23 cellular contexts compared by ENCODE assay signal in genomic region chr2:144437636-144438035, GRCh38.
DNase-seq lines count a peak whose midpoint lies in the region; ATAC-seq, FAIRE-seq and TF ChIP-seq lines count a peak whose summit lies in the region.
"Had no signal": no experiment of that assay in that cellular context is flagged by ENCODE, and none has a peak within 500 bp of the region (broad histone marks: within the 10 kb centered on the region; RNA-seq: fewer than 3 reads in every experiment).

No MANE protein-coding gene starts in this region.

- H3K27me3 Mint-ChIP-seq in effector memory CD8-positive, alpha-beta T cell = no peaks in the 10 kb centered on the region
- H3K27me3 Mint-ChIP-seq: activated T-helper 17 cell treated with anti-CD3 and anti-CD28 coated beads, Interleukin-2, amount 50 U/mL, for 72 hours; B cell; IgD-negative memory B cell had no signal

- no peak for TF ChIP-seq CTCF in A549 (IDR thresholded peaks at IDR 0.05)
- no peak for TF ChIP-seq CTCF in adrenal gland (IDR thresholded peaks at IDR 0.05)
- no peak for TF ChIP-seq CTCF in spleen (IDR thresholded peaks at IDR 0.05 in 8 of 11, conservative IDR thresholded peaks at IDR 0.05 in 3 of 11)

- H3K9me3 ChIP-seq in A549 (no peaks in the 10 kb centered on the region), adrenal gland (replicated peaks in 1 of 3) (no peaks in the 10 kb centered on the region), spleen (no peaks in the 10 kb centered on the region)
- H3K9me3 ChIP-seq: MG63, right atrium auricular region had no signal

- H3K36me3 ChIP-seq in adrenal gland (replicated peaks in 1 of 2) (no peaks in the 10 kb centered on the region), spleen (peaks cover 0 to 17% (median 0%) of the 10 kb centered on the region in 6 donors)
- H3K36me3 ChIP-seq: right atrium auricular region had no signal

- DNase-seq in A549 (ENCODE audit: low read depth in 1 of 2, low spot score in 1 of 2) (no peak), adrenal gland (no peak), spleen (no peak), GM12891 (ENCODE audit: insufficient read length, low spot score) (no peak), NCI-H2171 (lab: John Stamatoyannopoulos, UW) (no peak)
- no peak for DNase-seq in effector memory CD8-positive, alpha-beta T cell
- DNase-seq: activated CD4-positive, alpha-beta T cell treated with anti-CD3 and anti-CD28 coated beads, Interleukin-2, amount 50 U/mL, for 1 hour; cortex of kidney; DMS53; GDM1; MG63; NCI-H1417; NCI-H510A treated with DMSO at 0.1 percent for 48 hours; stimulated activated CD8-positive, alpha-beta memory T cell treated with anti-CD3 and anti-CD28 coated beads, Interleukin-4, amount 100 ng/mL, for 48 hours; T-helper 9 cell had no signal

- intact Hi-C loops in adrenal gland (cut with DNase I) (no loop called here), spleen (cut with DNase I; ENCODE audit: low total_unique reads) (no loop called here)

- H3K27ac Mint-ChIP-seq in effector memory CD8-positive, alpha-beta T cell = peak overlapping the region in 1 of 2 donors; percentile 86
- H3K27ac Mint-ChIP-seq: activated naive CD4-positive, alpha-beta T cell treated with anti-CD3 and anti-CD28 coated beads, Interleukin-2, amount 50 U/mL, for 72 hours; activated T-helper 17 cell treated with anti-CD3 and anti-CD28 coated beads, Interleukin-2, amount 50 U/mL, for 72 hours; B cell had no signal

- peaks cover 34% of the 10 kb centered on the region for H3K36me3 Mint-ChIP-seq in effector memory CD8-positive, alpha-beta T cell (ENCODE audit: insufficient read depth)
- H3K36me3 Mint-ChIP-seq: activated naive CD4-positive, alpha-beta T cell treated with anti-CD3 and anti-CD28 coated beads, Interleukin-2, amount 50 U/mL, for 72 hours; IgD-negative memory B cell had no signal

- no peak for TF ChIP-seq POLR2A in A549 (IDR thresholded peaks at IDR 0.05; ENCODE audit: low read length)
- no peak for TF ChIP-seq POLR2A in adrenal gland (IDR thresholded peaks at IDR 0.05)
- no peak for TF ChIP-seq POLR2A in spleen (IDR thresholded peaks at IDR 0.05)
- no peak for TF ChIP-seq POLR2A in GM12891 (IDR thresholded peaks at IDR 0.05; ENCODE audit: low read depth, low read length)

- no peaks in the 10 kb centered on the region for H3K27me3 ChIP-seq in adrenal gland
- no peaks in the 10 kb centered on the region for H3K27me3 ChIP-seq in layer of hippocampus (ENCODE audit: control insufficient read depth, insufficient read depth, low read length)
- no peaks in the 10 kb centered on the region for H3K27me3 ChIP-seq in spleen (replicated peaks in 1 of 7)
- H3K27me3 ChIP-seq: MG63, right atrium auricular region had no signal

- FAIRE-seq in A549 (lab: Jason Lieb, UNC) (no peak), GM12891 (lab: Jason Lieb, UNC) (no peak)

- H3K4me2 ChIP-seq in A549 = peak overlapping the region; percentile 46

- no peak overlapping the region for H3K4me3 Mint-ChIP-seq in effector memory CD8-positive, alpha-beta T cell
- H3K4me3 Mint-ChIP-seq: activated T-helper 17 cell treated with anti-CD3 and anti-CD28 coated beads, Interleukin-2, amount 50 U/mL, for 72 hours; B cell had no signal

- H3K4me1 Mint-ChIP-seq in effector memory CD8-positive, alpha-beta T cell (ENCODE audit: low read depth in 2 of 2) = peaks cover 20 to 57% of the 10 kb centered on the region in 2 donors
- H3K4me1 Mint-ChIP-seq: activated T-helper 17 cell treated with anti-CD3 and anti-CD28 coated beads, Interleukin-2, amount 50 U/mL, for 72 hours had no signal

- 26% methylated on average over 4 of the region's 4 CpGs for WGBS in A549 (ENCODE audit: missing lambda C conversion rate)
- 33 to 43% (median 38%) methylated on average over 4 of the region's 4 CpGs for WGBS in adrenal gland, 4 donors
- WGBS in spleen, 5 donors = 33 to 57% (median 47%) methylated on average over 4 of the region's 4 CpGs

- CTCF ChIA-PET in A549 (lab: Yijun Ruan, JAX) = no interaction called here

- H3K9me3 Mint-ChIP-seq in effector memory CD8-positive, alpha-beta T cell = no peaks in the 10 kb centered on the region
- H3K9me3 Mint-ChIP-seq: activated naive CD4-positive, alpha-beta T cell treated with anti-CD3 and anti-CD28 coated beads, Interleukin-2, amount 50 U/mL, for 72 hours; activated T-helper 17 cell treated with anti-CD3 and anti-CD28 coated beads, Interleukin-2, amount 50 U/mL, for 72 hours; IgD-negative memory B cell had no signal

- H3K27ac ChIP-seq in A549 (no peak overlapping the region), adrenal gland (peak overlapping the region in 3 of 5 donors; percentile 26 to 48 (median 26)), layer of hippocampus (ENCODE audit: low read depth, low read length) (peak overlapping the region; percentile 4), spleen (peak overlapping the region in 7 of 8 donors; percentile 42 to 81 (median 67))
- H3K27ac ChIP-seq: epithelial cell of prostate had no signal

- H3K4me3 ChIP-seq in A549 = no peak overlapping the region
- H3K4me3 ChIP-seq in adrenal gland = no peak overlapping the region
- no peak overlapping the region for H3K4me3 ChIP-seq in spleen
- H3K4me3 ChIP-seq: MG63, right atrium auricular region had no signal

- TF ChIP-seq EP300 in A549 (IDR thresholded peaks at IDR 0.05) = no peak

- ATAC-seq in A549 = no peak
- no peak for ATAC-seq in HG02588 (IDR thresholded peaks at IDR 0.05; ENCODE audit: unreplicated experiment)
- ATAC-seq in effector memory CD8-positive, alpha-beta T cell (replicated peaks) = no peak
- ATAC-seq: activated naive CD4-positive, alpha-beta T cell treated with anti-CD3 and anti-CD28 coated beads, Interleukin-2, amount 50 U/mL, for 72 hours; activated T-helper 17 cell treated with anti-CD3 and anti-CD28 coated beads, Interleukin-2, amount 50 U/mL, for 72 hours had no signal

- H3K4me1 ChIP-seq in A549 = peaks cover 20% of the 10 kb centered on the region
- H3K4me1 ChIP-seq in adrenal gland (replicated peaks in 1 of 2) = peaks cover 51 to 88% of the 10 kb centered on the region in 2 donors
- H3K4me1 ChIP-seq in spleen = peaks cover 23 to 100% (median 81%) of the 10 kb centered on the region in 6 donors

- no peak for TF ChIP-seq RAD21 in A549 (conservative IDR thresholded peaks at IDR 0.05 in 1 of 2, IDR thresholded peaks at IDR 0.05 in 1 of 2)

- POLR2A ChIA-PET in A549 (lab: Yijun Ruan, JAX) = no interaction called here

TF ChIP-seq in A549, 52 proteins besides CTCF, POLR2A, EP300 and RAD21:
- TF ChIP-seq ESRRA (IDR thresholded peaks at IDR 0.05; ENCODE audit: borderline replicate concordance, low read length) (no peak), MAZ (IDR thresholded peaks at IDR 0.05; ENCODE audit: borderline replicate concordance, low read depth, low read length) (no peak), SMC3 (IDR thresholded peaks at IDR 0.05) (no peak), NFE2L2 (conservative IDR thresholded peaks at IDR 0.05; ENCODE audit: low read length) (no peak), RCOR1 (IDR thresholded peaks at IDR 0.05; ENCODE audit: low read depth, low read length) (no peak), CHD4 (IDR thresholded peaks at IDR 0.05; ENCODE audit: borderline replicate concordance) (no peak), ZSCAN20 (CRISPR knock-in tag; IDR thresholded peaks at IDR 0.05) (no peak)
- TF ChIP-seq, protein P1, sequence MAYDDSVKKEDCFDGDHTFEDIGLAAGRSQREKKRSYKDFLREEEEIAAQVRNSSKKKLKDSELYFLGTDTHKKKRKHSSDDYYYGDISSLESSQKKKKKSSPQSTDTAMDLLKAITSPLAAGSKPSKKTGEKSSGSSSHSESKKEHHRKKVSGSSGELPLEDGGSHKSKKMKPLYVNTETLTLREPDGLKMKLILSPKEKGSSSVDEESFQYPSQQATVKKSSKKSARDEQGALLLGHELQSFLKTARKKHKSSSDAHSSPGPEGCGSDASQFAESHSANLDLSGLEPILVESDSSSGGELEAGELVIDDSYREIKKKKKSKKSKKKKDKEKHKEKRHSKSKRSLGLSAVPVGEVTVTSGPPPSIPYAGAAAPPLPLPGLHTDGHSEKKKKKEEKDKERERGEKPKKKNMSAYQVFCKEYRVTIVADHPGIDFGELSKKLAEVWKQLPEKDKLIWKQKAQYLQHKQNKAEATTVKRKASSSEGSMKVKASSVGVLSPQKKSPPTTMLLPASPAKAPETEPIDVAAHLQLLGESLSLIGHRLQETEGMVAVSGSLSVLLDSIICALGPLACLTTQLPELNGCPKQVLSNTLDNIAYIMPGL (CRISPR knock-in tag; IDR thresholded peaks at IDR 0.05; ENCODE audit: borderline replicate concordance) = no peak

TF ChIP-seq in GM12891, 5 proteins besides CTCF, POLR2A, EP300 and RAD21:
- TF ChIP-seq SPI1 (IDR thresholded peaks at IDR 0.05; ENCODE audit: low read depth, low read length) = no peak
- TF ChIP-seq PAX5 (IDR thresholded peaks at IDR 0.05; ENCODE audit: insufficient read depth, low read length, severe bottlenecking) = no peak
- TF ChIP-seq POU2F2 (IDR thresholded peaks at IDR 0.05; ENCODE audit: low read depth, low read length) = no peak
- TF ChIP-seq TAF1 (IDR thresholded peaks at IDR 0.05; ENCODE audit: low read depth, low read length) = no peak
- no peak for TF ChIP-seq POLR2AphosphoS5 (IDR thresholded peaks at IDR 0.05; ENCODE audit: low read depth, low read length)

Comparison
In these comparisons a context has a peak if more than half of its experiments do, and no peak if none do; other contexts are left out.
1. H3K27ac ChIP-seq: peak in adrenal gland (3 of 5), layer of hippocampus (single experiment) and spleen (7 of 8); none in A549 (0 of 2).